ENCODE assay signal across 8 cellular contexts in the genomic region with DNA sequence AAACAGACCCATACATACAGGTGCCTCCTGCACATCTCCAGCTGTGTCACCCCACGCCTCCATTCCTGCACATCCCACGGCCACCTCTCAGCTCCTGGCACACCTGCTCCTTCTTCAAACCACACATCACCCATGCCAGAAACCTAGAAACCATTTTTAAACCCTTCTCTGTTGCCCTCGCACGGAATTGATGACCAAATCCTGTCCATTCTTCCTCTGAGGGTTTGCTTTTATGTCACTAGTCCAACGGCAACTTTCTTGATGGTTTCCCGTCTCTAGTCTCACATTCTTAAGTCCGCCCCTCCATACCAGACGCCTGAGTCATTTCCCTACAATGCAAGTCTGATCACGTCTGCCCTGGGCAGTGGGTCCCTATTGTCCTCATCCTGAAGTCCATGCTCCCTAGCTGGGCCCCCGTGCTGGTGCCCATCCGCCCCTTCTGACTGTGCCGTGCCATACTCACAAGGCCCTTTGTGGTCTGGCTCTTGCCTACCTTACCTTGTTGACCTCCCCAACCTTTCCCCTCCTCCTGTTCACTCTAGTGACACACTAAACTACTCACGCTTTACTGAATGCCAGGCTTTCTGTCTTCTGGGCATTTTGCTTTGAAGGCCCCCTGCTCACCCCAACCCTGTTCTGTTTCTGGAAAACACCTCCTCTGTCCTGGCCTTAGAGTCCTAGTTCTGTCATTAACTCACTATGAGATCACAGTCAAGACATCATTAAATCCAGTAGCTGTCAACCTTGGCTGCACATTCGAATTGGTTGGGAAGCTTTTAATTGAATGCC. TPM values are rescaled to one million over a fixed set of nuclear protein-coding genes. Genes with fewer than 3 reads are reported as not detected.
DNase-seq lines count a peak whose midpoint lies in the region; ATAC-seq and TF ChIP-seq lines count a peak whose summit lies in the region.

No MANE protein-coding gene starts in this region.

- intact Hi-C loops in lower lobe of right lung (cut with DNase I), result no loop called here
- intact Hi-C loops in vagina (cut with DNase I), result no loop called here

- peak overlapping the region; percentile 69 to 93 (median 83) for H3K27ac Mint-ChIP-seq in brain

- peak overlapping the region in 4 of 5 experiments; percentile 0 to 14 (median 5) for H3K4me3 Mint-ChIP-seq in brain

- H3K36me3 ChIP-seq in BLaER1 treated with 17β-estradiol and CSF1 and Interleukin-3, amounts not matched to agents 10 nM and 100 nM, result peaks cover 34 to 77% (median 67%) of the 10 kb centered on the region in 11 experiments
- H3K36me3 ChIP-seq in lower lobe of right lung (no peaks in the 10 kb centered on the region), vagina (no peaks in the 10 kb centered on the region)

- H3K27ac ChIP-seq in BLaER1 treated with 17β-estradiol and CSF1 and Interleukin-3, amounts not matched to agents 10 nM and 100 nM, result peak overlapping the region in 9 of 11 experiments; percentile 51 to 73 (median 69); a peak in 18 of 22 replicates
- H3K27ac ChIP-seq in lower lobe of right lung (peak overlapping the region; percentile 1), vagina (peak overlapping the region; percentile 82)

- 0 out of 20 replicates have a peak overlapping the region, but pooled peaks of 1 of the 10 experiments have one; percentile 20 for H3K4me3 ChIP-seq in BLaER1 treated with 17β-estradiol and CSF1 and Interleukin-3, amounts not matched to agents 10 nM and 100 nM
- H3K4me3 ChIP-seq in lower lobe of right lung, result no peak overlapping the region
- H3K4me3 ChIP-seq in vagina, result no peak overlapping the region

- peaks cover 87% of the 10 kb centered on the region for H3K4me1 Mint-ChIP-seq in brain

- H3K4me2 ChIP-seq in BLaER1 treated with 17β-estradiol and CSF1 and Interleukin-3, amounts not matched to agents 10 nM and 100 nM, result peak overlapping the region; percentile 88 to 99 (median 90)

- no peaks in the 10 kb centered on the region for H3K9me3 ChIP-seq in BLaER1 treated with 17β-estradiol and CSF1 and Interleukin-3, amounts not matched to agents 10 nM and 100 nM (replicated peaks in 1 of 11)
- H3K9me3 ChIP-seq in lower lobe of right lung, result no peaks in the 10 kb centered on the region
- no peaks in the 10 kb centered on the region for H3K9me3 ChIP-seq in vagina

- peaks cover 88 to 100% (median 99%) of the 10 kb centered on the region in 10 experiments for H3K4me1 ChIP-seq in BLaER1 treated with 17β-estradiol and CSF1 and Interleukin-3, amounts not matched to agents 10 nM and 100 nM
- peaks cover 99% of the 10 kb centered on the region for H3K4me1 ChIP-seq in lower lobe of right lung
- peaks cover 92% of the 10 kb centered on the region for H3K4me1 ChIP-seq in vagina

- peaks cover 78% of the 10 kb centered on the region for H3K36me3 Mint-ChIP-seq in brain

- peaks cover 0 to 3% (median 0%) of the 10 kb centered on the region in 5 experiments for H3K9me3 Mint-ChIP-seq in brain

- peaks cover 6 to 100% (median 88%) of the 10 kb centered on the region in 11 experiments; a peak in 21 of 22 replicates for H4K20me1 ChIP-seq in BLaER1 treated with 17β-estradiol and CSF1 and Interleukin-3, amounts not matched to agents 10 nM and 100 nM

- DNase-seq in LoVo (ENCODE audit: low spot score) (peak; percentile 88), lower lobe of right lung (no peak), vagina (ENCODE audit: extremely low spot score in 2 of 2) (no peak), GM20000 (ENCODE audit: low spot score) (no peak), NCI-H82 (lab: John Stamatoyannopoulos, UW) (no peak)

- no peaks in the 10 kb centered on the region for H3K27me3 ChIP-seq in BLaER1 treated with 17β-estradiol and CSF1 and Interleukin-3, amounts not matched to agents 10 nM and 100 nM
- H3K27me3 ChIP-seq in lower lobe of right lung (ENCODE audit: low read depth) (no peaks in the 10 kb centered on the region), vagina (no peaks in the 10 kb centered on the region)

- H3K9ac ChIP-seq in BLaER1 treated with 17β-estradiol and CSF1 and Interleukin-3, amounts not matched to agents 10 nM and 100 nM, result peak overlapping the region in 2 of 11 experiments; percentile 33 to 37; a peak in 1 of 22 replicates

- peak; percentile 18 for ATAC-seq in lower lobe of right lung
- ATAC-seq in GM18511 (IDR thresholded peaks at IDR 0.05; ENCODE audit: unreplicated experiment), result no peak

- no peak for TF ChIP-seq CTCF in brain (conservative IDR thresholded peaks at IDR 0.05)
- TF ChIP-seq CTCF in lower lobe of right lung (IDR thresholded peaks at IDR 0.05), result no peak
- no peak for TF ChIP-seq CTCF in vagina (IDR thresholded peaks at IDR 0.05)
- TF ChIP-seq CTCF in GM20000 (IDR thresholded peaks at IDR 0.05; ENCODE audit: extremely low read depth, missing control alignments), result no peak

- H3K27me3 Mint-ChIP-seq in brain, result peaks cover 3% of the 10 kb centered on the region

- TF ChIP-seq POLR2A in vagina (IDR thresholded peaks at IDR 0.05), result no peak

RNA-seq across cellular contexts. Expression of gene SLC2A1, which starts 17.6 kb away (rescaled TPM):
- 127 TPM for polyA plus RNA-seq in brain (ENCODE audit: insufficient read depth, low read depth, low replicate concordance)
- total RNA-seq in lower lobe of right lung, result 10.6 TPM
- total RNA-seq in vagina, result 286 TPM

Comparison
In these comparisons a context has a peak if more than half of its experiments do, and no peak if none do; other contexts are left out.
1. H3K27ac ChIP-seq: peak in every context shown above with its lines; median percentile 82 in vagina; 69 in BLaER1 treated with 17β-estradiol and CSF1 and Interleukin-3, amounts not matched to agents 10 nM and 100 nM; 1 in lower lobe of right lung.
2. RNA of gene SLC2A1, which starts 17.6 kb away (total RNA-seq): 286 TPM in vagina (single experiment); 10.6 TPM in lower lobe of right lung (single experiment); every median in the first group is over 10 times any median in the second.